ENCODE assay signal across 14 cellular contexts in the genomic region with DNA sequence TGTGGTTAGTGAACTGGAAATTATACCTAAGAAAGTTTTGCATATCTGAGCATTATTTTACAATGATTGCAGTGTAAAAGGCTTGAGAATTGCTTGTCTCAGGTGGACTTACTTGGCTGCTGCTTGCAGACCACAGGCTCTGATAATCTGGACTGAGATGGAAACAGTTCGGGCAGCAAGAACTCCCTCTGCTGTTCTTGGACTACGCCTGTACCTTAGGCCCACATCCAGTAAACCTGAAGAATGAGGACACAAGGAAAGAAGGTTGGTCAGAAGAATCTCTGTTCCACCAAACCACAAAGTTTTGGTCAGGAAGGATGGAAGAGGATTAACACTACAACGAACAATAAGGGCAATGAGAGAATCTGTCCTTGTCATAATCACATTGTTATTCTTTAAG.
DNase-seq lines count a peak whose midpoint lies in the region; ATAC-seq, FAIRE-seq and TF ChIP-seq lines count a peak whose summit lies in the region.
"Had no signal": no experiment of that assay in that cellular context is flagged by ENCODE, and none has a peak within 500 bp of the region (broad histone marks: within the 10 kb centered on the region; RNA-seq: fewer than 3 reads in every experiment).

No MANE protein-coding gene starts in this region.

- no peak for ATAC-seq in GM18907 (IDR thresholded peaks at IDR 0.05; ENCODE audit: unreplicated experiment)
- no peak for ATAC-seq in WTC11
- ATAC-seq in GM21737 (IDR thresholded peaks at IDR 0.05; ENCODE audit: unreplicated experiment), result no peak
- ATAC-seq: activated CD8-positive, alpha-beta T cell treated with anti-CD3 and anti-CD28 coated beads, Interleukin-2, amount 10 ng/mL, durations not matched to agents 7 days and 5 days had no signal

- H3K9me3 Mint-ChIP-seq in WTC11, result no peaks in the 10 kb centered on the region
- H3K9me3 Mint-ChIP-seq: neural crest cell had no signal

- H3K4me1 Mint-ChIP-seq in WTC11, result no peaks in the 10 kb centered on the region
- H3K4me1 Mint-ChIP-seq: neural crest cell had no signal

- peaks cover 4% of the 10 kb centered on the region; the same call in 1 of the 2 replicates for H3K36me3 Mint-ChIP-seq in WTC11

- no peak overlapping the region for H3K4me3 ChIP-seq in AG04449 (ENCODE audit: low read depth, low read length)
- H3K4me3 ChIP-seq in GM12865 (ENCODE audit: low read depth, low read length), result no peak overlapping the region
- H3K4me3 ChIP-seq in fibroblast of mammary gland (ENCODE audit: control insufficient read depth, low read depth, low read length), result no peak overlapping the region

- CTCF ChIA-PET in AG04449 (lab: Yijun Ruan, JAX) (interaction anchor here (1.2 kb wide), 1 partner anchor 17 kb away, joined by 3 read pairs; no protein-coding TSS in a partner anchor), WTC11 (lab: Charles Lee) (no interaction called here)

- peak; percentile 23 for TF ChIP-seq CTCF in AG04449 (IDR thresholded peaks at IDR 0.05; ENCODE audit: insufficient read depth, low read length, missing control alignments)
- no peak for TF ChIP-seq CTCF in GM12865 (IDR thresholded peaks at IDR 0.05; ENCODE audit: insufficient read depth, low read depth, low read length, missing control alignments)
- TF ChIP-seq CTCF in fibroblast of mammary gland (conservative IDR thresholded peaks at IDR 0.05; ENCODE audit: control insufficient read depth, insufficient read depth, low read depth, low read length), result peak; percentile 27
- TF ChIP-seq CTCF in WTC11 (IDR thresholded peaks at IDR 0.05), result no peak

- FAIRE-seq in RCC 7860 (lab: Jason Lieb, UNC), result no peak
- FAIRE-seq: endothelial cell of umbilical vein, keratinocyte had no signal

- no peaks in the 10 kb centered on the region for H3K27me3 Mint-ChIP-seq in WTC11 (ENCODE audit: low read depth)

- no peak overlapping the region for H3K4me3 Mint-ChIP-seq in WTC11
- H3K4me3 Mint-ChIP-seq: activated CD8-positive, alpha-beta T cell treated with anti-CD3 and anti-CD28 coated beads, Interleukin-2, amount 10 ng/mL, durations not matched to agents 7 days and 5 days; neural crest cell had no signal

- no peak overlapping the region for H3K27ac Mint-ChIP-seq in WTC11
- H3K27ac Mint-ChIP-seq: activated CD8-positive, alpha-beta T cell treated with anti-CD3 and anti-CD28 coated beads, Interleukin-2, amount 10 ng/mL, durations not matched to agents 7 days and 5 days had no signal

- no peak for DNase-seq in AG04449 (ENCODE audit: low read depth, low spot score)
- DNase-seq in GM12865 (ENCODE audit: low read depth), result peak; percentile 14
- peak; percentile 5 for DNase-seq in RCC 7860 (ENCODE audit: low spot score)
- peak; percentile 25 for DNase-seq in fibroblast of mammary gland (ENCODE audit: low read depth)
- DNase-seq in WTC11 (ENCODE audit: low spot score), result no peak
- no peak for DNase-seq in islet precursor cell
- DNase-seq: activated CD8-positive, alpha-beta T cell treated with anti-CD3 and anti-CD28 coated beads, Interleukin-2, amount 10 ng/mL, durations not matched to agents 7 days and 5 days; C1 segment of cervical spinal cord; NCI-H524 had no signal

- POLR2A ChIA-PET in AG04449 (lab: Yijun Ruan, JAX), result no interaction called here
- POLR2A ChIA-PET in WTC11 (lab: Charles Lee), result no interaction called here

TF ChIP-seq in WTC11, 78 proteins besides CTCF, POLR2A, EP300 and RAD21:
- no peak for TF ChIP-seq JAZF1 (CRISPR knock-in tag; IDR thresholded peaks at IDR 0.05)
- TF ChIP-seq, protein P1, sequence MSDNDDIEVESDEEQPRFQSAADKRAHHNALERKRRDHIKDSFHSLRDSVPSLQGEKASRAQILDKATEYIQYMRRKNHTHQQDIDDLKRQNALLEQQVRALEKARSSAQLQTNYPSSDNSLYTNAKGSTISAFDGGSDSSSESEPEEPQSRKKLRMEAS (CRISPR knock-in tag; IDR thresholded peaks at IDR 0.05), result no peak
- no peak for TF ChIP-seq SMAD3 (CRISPR knock-in tag; IDR thresholded peaks at IDR 0.05; ENCODE audit: borderline replicate concordance)
- TF ChIP-seq FOXJ3 (CRISPR knock-in tag; IDR thresholded peaks at IDR 0.05; ENCODE audit: borderline replicate concordance), result no peak
- TF ChIP-seq MXD4 (CRISPR knock-in tag; IDR thresholded peaks at IDR 0.05; ENCODE audit: borderline replicate concordance), result no peak
- TF ChIP-seq FOXK1 (CRISPR knock-in tag; IDR thresholded peaks at IDR 0.05), result no peak
- no peak for TF ChIP-seq ATF1 (CRISPR knock-in tag; IDR thresholded peaks at IDR 0.05)
- TF ChIP-seq ZNF138 (CRISPR knock-in tag; conservative IDR thresholded peaks at IDR 0.05), result no peak
- TF ChIP-seq NR2C2 (CRISPR knock-in tag; IDR thresholded peaks at IDR 0.05), result no peak
- TF ChIP-seq, protein P2, sequence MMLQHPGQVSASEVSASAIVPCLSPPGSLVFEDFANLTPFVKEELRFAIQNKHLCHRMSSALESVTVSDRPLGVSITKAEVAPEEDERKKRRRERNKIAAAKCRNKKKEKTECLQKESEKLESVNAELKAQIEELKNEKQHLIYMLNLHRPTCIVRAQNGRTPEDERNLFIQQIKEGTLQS (CRISPR knock-in tag; conservative IDR thresholded peaks at IDR 0.05), result no peak
- TF ChIP-seq, protein P3, sequence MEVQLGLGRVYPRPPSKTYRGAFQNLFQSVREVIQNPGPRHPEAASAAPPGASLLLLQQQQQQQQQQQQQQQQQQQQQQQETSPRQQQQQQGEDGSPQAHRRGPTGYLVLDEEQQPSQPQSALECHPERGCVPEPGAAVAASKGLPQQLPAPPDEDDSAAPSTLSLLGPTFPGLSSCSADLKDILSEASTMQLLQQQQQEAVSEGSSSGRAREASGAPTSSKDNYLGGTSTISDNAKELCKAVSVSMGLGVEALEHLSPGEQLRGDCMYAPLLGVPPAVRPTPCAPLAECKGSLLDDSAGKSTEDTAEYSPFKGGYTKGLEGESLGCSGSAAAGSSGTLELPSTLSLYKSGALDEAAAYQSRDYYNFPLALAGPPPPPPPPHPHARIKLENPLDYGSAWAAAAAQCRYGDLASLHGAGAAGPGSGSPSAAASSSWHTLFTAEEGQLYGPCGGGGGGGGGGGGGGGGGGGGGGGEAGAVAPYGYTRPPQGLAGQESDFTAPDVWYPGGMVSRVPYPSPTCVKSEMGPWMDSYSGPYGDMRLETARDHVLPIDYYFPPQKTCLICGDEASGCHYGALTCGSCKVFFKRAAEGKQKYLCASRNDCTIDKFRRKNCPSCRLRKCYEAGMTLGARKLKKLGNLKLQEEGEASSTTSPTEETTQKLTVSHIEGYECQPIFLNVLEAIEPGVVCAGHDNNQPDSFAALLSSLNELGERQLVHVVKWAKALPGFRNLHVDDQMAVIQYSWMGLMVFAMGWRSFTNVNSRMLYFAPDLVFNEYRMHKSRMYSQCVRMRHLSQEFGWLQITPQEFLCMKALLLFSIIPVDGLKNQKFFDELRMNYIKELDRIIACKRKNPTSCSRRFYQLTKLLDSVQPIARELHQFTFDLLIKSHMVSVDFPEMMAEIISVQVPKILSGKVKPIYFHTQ (CRISPR knock-in tag; IDR thresholded peaks at IDR 0.05), result no peak
- no peak for TF ChIP-seq CREM (CRISPR knock-in tag; IDR thresholded peaks at IDR 0.05)
- TF ChIP-seq, protein P4, sequence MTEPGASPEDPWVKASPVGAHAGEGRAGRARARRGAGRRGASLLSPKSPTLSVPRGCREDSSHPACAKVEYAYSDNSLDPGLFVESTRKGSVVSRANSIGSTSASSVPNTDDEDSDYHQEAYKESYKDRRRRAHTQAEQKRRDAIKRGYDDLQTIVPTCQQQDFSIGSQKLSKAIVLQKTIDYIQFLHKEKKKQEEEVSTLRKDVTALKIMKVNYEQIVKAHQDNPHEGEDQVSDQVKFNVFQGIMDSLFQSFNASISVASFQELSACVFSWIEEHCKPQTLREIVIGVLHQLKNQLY (CRISPR knock-in tag; IDR thresholded peaks at IDR 0.05), result no peak

Comparison
In these comparisons a context has a peak if more than half of its experiments do, and no peak if none do; other contexts are left out.
1. DNase-seq: peak in GM12865 (single experiment), RCC 7860 (single experiment) and fibroblast of mammary gland (single experiment); none in AG04449 (single experiment), WTC11 (single experiment) and islet precursor cell (single experiment).
2. CTCF ChIP-seq: peak in AG04449 (single experiment) and fibroblast of mammary gland (single experiment); none in GM12865 (single experiment) and WTC11 (single experiment).